Comparison of ENCODE assay signal across 2 cellular contexts in the genomic region with DNA sequence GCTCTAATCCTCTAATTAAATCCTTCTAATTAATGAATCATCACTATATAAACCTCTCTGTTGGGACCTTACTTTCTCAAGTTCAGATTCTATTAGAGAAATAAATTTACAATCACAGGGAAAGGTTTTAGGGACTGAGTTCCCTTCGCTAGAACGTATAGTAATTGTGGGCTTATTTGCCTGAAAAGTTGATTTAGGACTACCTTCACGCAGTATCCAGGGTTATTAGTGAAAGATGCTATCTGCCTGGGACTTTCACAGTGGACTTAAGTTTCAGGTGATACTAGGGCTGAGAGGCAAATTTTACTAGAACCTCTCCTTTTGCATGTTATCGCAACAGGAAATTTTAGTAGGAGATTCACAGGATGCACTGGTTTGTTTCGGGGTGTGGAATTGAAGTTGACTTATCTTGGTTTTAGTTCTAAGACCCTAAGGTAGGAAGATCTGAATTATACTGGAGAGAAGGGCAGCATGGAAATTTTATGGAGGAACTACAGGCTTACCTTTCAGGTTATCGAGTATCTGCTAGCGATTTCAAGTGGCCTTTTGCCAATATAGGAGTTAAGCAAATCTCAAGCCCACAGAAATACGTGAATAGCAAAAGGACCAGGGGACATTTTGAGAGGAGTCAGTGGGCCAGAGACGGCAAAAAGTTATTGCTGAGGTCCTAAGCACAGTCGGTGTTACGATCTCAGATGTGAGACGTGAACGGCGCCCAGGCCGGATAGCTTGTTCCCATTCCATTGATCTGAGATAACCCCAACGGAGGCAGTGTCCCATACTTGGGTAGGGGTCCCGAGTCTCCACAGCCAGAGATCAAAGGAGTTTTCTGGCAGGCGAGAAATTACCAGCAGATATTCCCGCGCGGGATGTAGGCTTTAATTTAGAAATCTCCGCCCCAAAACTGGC.
A peak's percentile ranks its signal among the peaks of the same experiment; 100 is the strongest.
TF ChIP-seq lines count a peak whose summit lies in the region.

No MANE protein-coding gene starts in this region.

TF ChIP-seq in SK-N-SH treated with all-trans-retinoic acid at 6 μM for 48 hours, 23 proteins besides CTCF, POLR2A, EP300 and RAD21:
- TF ChIP-seq ZNF70 (CRISPR knock-in tag; IDR thresholded peaks at IDR 0.05) (no peak), TCF4 (CRISPR knock-in tag; IDR thresholded peaks at IDR 0.05; ENCODE audit: borderline replicate concordance) (no peak), ZC3H10 (CRISPR knock-in tag; IDR thresholded peaks at IDR 0.05) (no peak), ZNF565 (CRISPR knock-in tag; conservative IDR thresholded peaks at IDR 0.05; ENCODE audit: low read depth) (no peak), ISL1 (CRISPR knock-in tag; IDR thresholded peaks at IDR 0.05) (no peak), ESRRG (CRISPR knock-in tag; IDR thresholded peaks at IDR 0.05) (no peak), GLIS3 (CRISPR knock-in tag; IDR thresholded peaks at IDR 0.05) (no peak), PPARA (CRISPR knock-in tag; IDR thresholded peaks at IDR 0.05; ENCODE audit: borderline replicate concordance) (no peak), TOX (CRISPR knock-in tag; IDR thresholded peaks at IDR 0.05; ENCODE audit: borderline replicate concordance) (no peak), OSR1 (CRISPR knock-in tag; IDR thresholded peaks at IDR 0.05) (no peak), ZNF8 (CRISPR knock-in tag; IDR thresholded peaks at IDR 0.05) (no peak), CSDC2 (CRISPR knock-in tag; IDR thresholded peaks at IDR 0.05) (no peak), ZFP3 (CRISPR knock-in tag; IDR thresholded peaks at IDR 0.05) (no peak), ARNTL (CRISPR knock-in tag; IDR thresholded peaks at IDR 0.05; ENCODE audit: borderline replicate concordance, low read depth) (no peak), BACH2 (CRISPR knock-in tag; IDR thresholded peaks at IDR 0.05; ENCODE audit: borderline replicate concordance) (no peak)
- TF ChIP-seq, protein P1, sequence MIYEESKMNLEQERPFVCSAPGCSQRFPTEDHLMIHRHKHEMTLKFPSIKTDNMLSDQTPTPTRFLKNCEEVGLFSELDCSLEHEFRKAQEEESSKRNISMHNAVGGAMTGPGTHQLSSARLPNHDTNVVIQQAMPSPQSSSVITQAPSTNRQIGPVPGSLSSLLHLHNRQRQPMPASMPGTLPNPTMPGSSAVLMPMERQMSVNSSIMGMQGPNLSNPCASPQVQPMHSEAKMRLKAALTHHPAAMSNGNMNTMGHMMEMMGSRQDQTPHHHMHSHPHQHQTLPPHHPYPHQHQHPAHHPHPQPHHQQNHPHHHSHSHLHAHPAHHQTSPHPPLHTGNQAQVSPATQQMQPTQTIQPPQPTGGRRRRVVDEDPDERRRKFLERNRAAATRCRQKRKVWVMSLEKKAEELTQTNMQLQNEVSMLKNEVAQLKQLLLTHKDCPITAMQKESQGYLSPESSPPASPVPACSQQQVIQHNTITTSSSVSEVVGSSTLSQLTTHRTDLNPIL (CRISPR knock-in tag; IDR thresholded peaks at IDR 0.05; ENCODE audit: low read depth), result no peak
- TF ChIP-seq, protein P2, sequence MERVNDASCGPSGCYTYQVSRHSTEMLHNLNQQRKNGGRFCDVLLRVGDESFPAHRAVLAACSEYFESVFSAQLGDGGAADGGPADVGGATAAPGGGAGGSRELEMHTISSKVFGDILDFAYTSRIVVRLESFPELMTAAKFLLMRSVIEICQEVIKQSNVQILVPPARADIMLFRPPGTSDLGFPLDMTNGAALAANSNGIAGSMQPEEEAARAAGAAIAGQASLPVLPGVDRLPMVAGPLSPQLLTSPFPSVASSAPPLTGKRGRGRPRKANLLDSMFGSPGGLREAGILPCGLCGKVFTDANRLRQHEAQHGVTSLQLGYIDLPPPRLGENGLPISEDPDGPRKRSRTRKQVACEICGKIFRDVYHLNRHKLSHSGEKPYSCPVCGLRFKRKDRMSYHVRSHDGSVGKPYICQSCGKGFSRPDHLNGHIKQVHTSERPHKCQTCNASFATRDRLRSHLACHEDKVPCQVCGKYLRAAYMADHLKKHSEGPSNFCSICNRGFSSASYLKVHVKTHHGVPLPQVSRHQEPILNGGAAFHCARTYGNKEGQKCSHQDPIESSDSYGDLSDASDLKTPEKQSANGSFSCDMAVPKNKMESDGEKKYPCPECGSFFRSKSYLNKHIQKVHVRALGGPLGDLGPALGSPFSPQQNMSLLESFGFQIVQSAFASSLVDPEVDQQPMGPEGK (CRISPR knock-in tag; IDR thresholded peaks at IDR 0.05; ENCODE audit: borderline replicate concordance), result no peak
- TF ChIP-seq, protein P3, sequence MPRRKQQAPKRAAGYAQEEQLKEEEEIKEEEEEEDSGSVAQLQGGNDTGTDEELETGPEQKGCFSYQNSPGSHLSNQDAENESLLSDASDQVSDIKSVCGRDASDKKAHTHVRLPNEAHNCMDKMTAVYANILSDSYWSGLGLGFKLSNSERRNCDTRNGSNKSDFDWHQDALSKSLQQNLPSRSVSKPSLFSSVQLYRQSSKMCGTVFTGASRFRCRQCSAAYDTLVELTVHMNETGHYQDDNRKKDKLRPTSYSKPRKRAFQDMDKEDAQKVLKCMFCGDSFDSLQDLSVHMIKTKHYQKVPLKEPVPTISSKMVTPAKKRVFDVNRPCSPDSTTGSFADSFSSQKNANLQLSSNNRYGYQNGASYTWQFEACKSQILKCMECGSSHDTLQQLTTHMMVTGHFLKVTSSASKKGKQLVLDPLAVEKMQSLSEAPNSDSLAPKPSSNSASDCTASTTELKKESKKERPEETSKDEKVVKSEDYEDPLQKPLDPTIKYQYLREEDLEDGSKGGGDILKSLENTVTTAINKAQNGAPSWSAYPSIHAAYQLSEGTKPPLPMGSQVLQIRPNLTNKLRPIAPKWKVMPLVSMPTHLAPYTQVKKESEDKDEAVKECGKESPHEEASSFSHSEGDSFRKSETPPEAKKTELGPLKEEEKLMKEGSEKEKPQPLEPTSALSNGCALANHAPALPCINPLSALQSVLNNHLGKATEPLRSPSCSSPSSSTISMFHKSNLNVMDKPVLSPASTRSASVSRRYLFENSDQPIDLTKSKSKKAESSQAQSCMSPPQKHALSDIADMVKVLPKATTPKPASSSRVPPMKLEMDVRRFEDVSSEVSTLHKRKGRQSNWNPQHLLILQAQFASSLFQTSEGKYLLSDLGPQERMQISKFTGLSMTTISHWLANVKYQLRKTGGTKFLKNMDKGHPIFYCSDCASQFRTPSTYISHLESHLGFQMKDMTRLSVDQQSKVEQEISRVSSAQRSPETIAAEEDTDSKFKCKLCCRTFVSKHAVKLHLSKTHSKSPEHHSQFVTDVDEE (CRISPR knock-in tag; IDR thresholded peaks at IDR 0.05), result no peak
- TF ChIP-seq, protein P4, sequence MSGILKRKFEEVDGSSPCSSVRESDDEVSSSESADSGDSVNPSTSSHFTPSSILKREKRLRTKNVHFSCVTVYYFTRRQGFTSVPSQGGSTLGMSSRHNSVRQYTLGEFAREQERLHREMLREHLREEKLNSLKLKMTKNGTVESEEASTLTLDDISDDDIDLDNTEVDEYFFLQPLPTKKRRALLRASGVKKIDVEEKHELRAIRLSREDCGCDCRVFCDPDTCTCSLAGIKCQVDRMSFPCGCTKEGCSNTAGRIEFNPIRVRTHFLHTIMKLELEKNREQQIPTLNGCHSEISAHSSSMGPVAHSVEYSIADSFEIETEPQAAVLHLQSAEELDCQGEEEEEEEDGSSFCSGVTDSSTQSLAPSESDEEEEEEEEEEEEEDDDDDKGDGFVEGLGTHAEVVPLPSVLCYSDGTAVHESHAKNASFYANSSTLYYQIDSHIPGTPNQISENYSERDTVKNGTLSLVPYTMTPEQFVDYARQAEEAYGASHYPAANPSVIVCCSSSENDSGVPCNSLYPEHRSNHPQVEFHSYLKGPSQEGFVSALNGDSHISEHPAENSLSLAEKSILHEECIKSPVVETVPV (CRISPR knock-in tag; IDR thresholded peaks at IDR 0.05), result no peak

TF ChIP-seq in endothelial cell of umbilical vein, 7 proteins besides CTCF, POLR2A, EP300 and RAD21:
- no peak for TF ChIP-seq POLR2AphosphoS5 (IDR thresholded peaks at IDR 0.05; ENCODE audit: insufficient read depth, low read depth, low read length)
- peak; percentile 6 for TF ChIP-seq GATA2 (IDR thresholded peaks at IDR 0.05; ENCODE audit: insufficient read depth, insufficient read length, low read depth, low read length)
